8 cellular contexts compared by ENCODE assay signal in the genomic region with DNA sequence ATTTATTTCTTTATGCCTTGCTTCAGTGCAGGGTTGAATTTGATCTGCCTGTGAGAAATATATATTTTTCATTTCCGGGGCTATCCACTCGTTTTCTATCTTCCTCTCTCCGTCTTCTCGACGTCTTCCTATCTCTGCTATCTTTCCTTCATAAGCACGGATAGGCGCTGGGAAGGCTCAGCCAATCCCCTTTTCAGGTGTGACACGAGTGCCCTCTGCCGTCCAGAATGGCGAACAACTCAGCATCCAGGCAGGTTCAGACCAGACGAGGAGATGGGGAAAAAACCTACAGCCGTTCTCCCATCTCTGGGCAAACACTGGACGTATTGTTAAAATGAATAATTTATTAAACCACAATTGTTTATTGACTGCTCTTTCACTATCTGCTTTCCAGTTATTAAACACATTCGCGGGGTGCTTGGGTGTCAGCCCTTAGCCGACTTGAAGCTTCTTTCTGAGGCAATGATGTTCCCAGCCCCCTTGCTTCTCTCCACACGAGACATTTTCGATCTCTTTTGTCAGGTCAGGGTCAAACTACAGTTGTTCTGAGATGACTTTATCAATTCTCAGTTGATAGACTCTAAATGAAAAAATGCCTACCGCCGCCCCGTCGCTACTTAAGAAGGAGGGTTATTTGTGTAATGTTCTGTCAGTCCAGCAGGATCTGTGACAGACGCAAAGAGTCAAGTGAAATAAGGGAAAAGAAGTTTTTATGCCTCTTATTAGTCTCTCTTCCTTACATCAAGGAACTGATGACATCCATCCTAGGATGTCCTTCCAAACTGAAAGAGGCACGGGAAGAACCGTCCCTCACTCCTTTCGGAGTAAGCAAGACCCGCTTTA.
DNase-seq lines count a peak whose midpoint lies in the region; ATAC-seq lines count a peak whose summit lies in the region.

No MANE protein-coding gene starts in this region.

- ATAC-seq in GM19324 (IDR thresholded peaks at IDR 0.05; ENCODE audit: low FRiP score, unreplicated experiment) = peak; percentile 85
- ATAC-seq in left colon = peak; percentile 99
- no peak for ATAC-seq in GM21515 (IDR thresholded peaks at IDR 0.05; ENCODE audit: unreplicated experiment)

- no peaks in the 10 kb centered on the region for H3K36me3 ChIP-seq in SJSA1

- intact Hi-C loops in left colon (cut with DNase I, micrococcal nuclease) = no loop called here

- DNase-seq in COLO668 (lab: John Stamatoyannopoulos, UW; ENCODE audit: unreplicated experiment) (peak; percentile 83), LoVo (ENCODE audit: low spot score) (peak; percentile 77), SJSA1 (ENCODE audit: low read depth in 1 of 2, low spot score in 2 of 2) (peak; percentile 79 to 82), cerebellar cortex (ENCODE audit: low spot score) (peak; percentile 77), left colon (peak; percentile 64 to 68)
- DNase-seq in stimulated activated CD4-positive, alpha-beta T cell treated with anti-CD3 and anti-CD28 coated beads, Interleukin-4, amount 100 ng/mL, for 4 hours = peak; percentile 19 to 39

- no peaks in the 10 kb centered on the region for H3K9me3 ChIP-seq in SJSA1 (replicated peaks)

- H3K27ac ChIP-seq in SJSA1 = no peak overlapping the region

- H3K4me1 ChIP-seq in SJSA1 (replicated peaks) = no peaks in the 10 kb centered on the region

- H3K4me3 ChIP-seq in SJSA1 = no peak overlapping the region

- H3K27me3 ChIP-seq in SJSA1 (replicated peaks) = no peaks in the 10 kb centered on the region

Comparison
In these comparisons a context has a peak if more than half of its experiments do, and no peak if none do; other contexts are left out.
1. DNase-seq: peak in every context shown above with its lines; median percentile 83 in COLO668; 80 in SJSA1; 77 in LoVo; 77 in cerebellar cortex; 66 in left colon; 29 in stimulated activated CD4-positive, alpha-beta T cell treated with anti-CD3 and anti-CD28 coated beads, Interleukin-4, amount 100 ng/mL, for 4 hours.